Comparison of ENCODE assay signal across 14 cellular contexts in genomic region chr1:35565742-35566133, GRCh38. TPM values are rescaled to one million over a fixed set of nuclear protein-coding genes. Genes with fewer than 3 reads are reported as not detected.
DNase-seq lines count a peak whose midpoint lies in the region; ATAC-seq lines count a peak whose summit lies in the region.
"Had no signal": no experiment of that assay in that cellular context is flagged by ENCODE, and none has a peak within 500 bp of the region (broad histone marks: within the 10 kb centered on the region; RNA-seq: fewer than 3 reads in every experiment).

No MANE protein-coding gene starts in this region.

- intact Hi-C loops in sciatic nerve (cut with DNase I): loop anchor here (5.0 kb wide), 1 partner anchor 162 kb away; no protein-coding TSS in a partner anchor

- peak; percentile 10 for DNase-seq in activated T-cell treated with anti-CD3 and anti-CD28 coated beads, Interleukin-2, amount 50 U/mL, for 1 hour
- no peak for DNase-seq in activated T-cell treated with anti-CD3 and anti-CD28 coated beads, Interleukin-2, amount 50 U/mL, for 48 hours
- peak; percentile 43 for DNase-seq in left lobe of liver (ENCODE audit: low spot score)
- DNase-seq in sciatic nerve (ENCODE audit: low spot score): peak; percentile 33
- no peak for DNase-seq in activated gamma-delta T cell (lab: John Stamatoyannopoulos, UW)
- DNase-seq in NOMO-1 (lab: John Stamatoyannopoulos, UW; ENCODE audit: unreplicated experiment in 2 of 2): no peak
- DNase-seq in activated naive CD4-positive, alpha-beta T cell treated with anti-CD3 and anti-CD28 coated beads, Interleukin-2, amount 50 U/mL, for 16 hours: no peak
- DNase-seq: CD4-positive, CD25-positive, alpha-beta regulatory T cell; DMS53; H9; IMR-90 had no signal

- ATAC-seq in left lobe of liver (no peak), sciatic nerve (no peak), GM21423 (IDR thresholded peaks at IDR 0.05; ENCODE audit: unreplicated experiment) (no peak)
- ATAC-seq: GM12878, GM23338 had no signal

RNA-seq across cellular contexts. Expression of gene TFAP2E, which starts 7.4 kb away (rescaled TPM):
- total RNA-seq in left lobe of liver (0.13 TPM), sciatic nerve (3.4 TPM)

RNA-seq across cellular contexts. Expression of gene NCDN, which starts 8.1 kb away (rescaled TPM):
- total RNA-seq in left lobe of liver (7.0 TPM), sciatic nerve (28.6 TPM)

RNA-seq across cellular contexts. Expression of gene KIAA0319L, which starts 8.5 kb away (rescaled TPM):
- total RNA-seq in left lobe of liver (49.2 TPM), sciatic nerve (66.9 TPM)

Comparison
In these comparisons a context has a peak if more than half of its experiments do, and no peak if none do; other contexts are left out.
1. DNase-seq: peak in activated T-cell treated with anti-CD3 and anti-CD28 coated beads, Interleukin-2, amount 50 U/mL, for 1 hour (single experiment), left lobe of liver (single experiment) and sciatic nerve (single experiment); none in activated T-cell treated with anti-CD3 and anti-CD28 coated beads, Interleukin-2, amount 50 U/mL, for 48 hours (0 of 2), activated gamma-delta T cell (single experiment), NOMO-1 (0 of 2) and activated naive CD4-positive, alpha-beta T cell treated with anti-CD3 and anti-CD28 coated beads, Interleukin-2, amount 50 U/mL, for 16 hours (single experiment).